ENCODE assay signal across 9 cellular contexts in genomic region chr12:29309320-29309902, GRCh38.
DNase-seq lines count a peak whose midpoint lies in the region; ATAC-seq and TF ChIP-seq lines count a peak whose summit lies in the region.
"Had no signal": no experiment of that assay in that cellular context is flagged by ENCODE, and none has a peak within 500 bp of the region (broad histone marks: within the 10 kb centered on the region; RNA-seq: fewer than 3 reads in every experiment).

No MANE protein-coding gene starts in this region.

- no peak overlapping the region for H4K91ac ChIP-seq in neuronal stem cell (ENCODE audit: low read depth, low read length, poor library complexity)

- CTCF ChIA-PET in Panc1 (lab: Charles Lee), result no interaction called here

- in situ Hi-C loops in Panc1 (cut with HindIII; ENCODE audit: low pct_unique_long_range_greater_than_20kb, low sequenced_read_pairs), result no loop called here

- no peaks in the 10 kb centered on the region for H3K79me1 ChIP-seq in neuronal stem cell (ENCODE audit: low read depth, low read length)

- no peak overlapping the region for H3K9ac ChIP-seq in neuronal stem cell (ENCODE audit: low read depth, low read length, poor library complexity)

- TF ChIP-seq CTCF in left ventricle myocardium inferior (IDR thresholded peaks at IDR 0.05; ENCODE audit: borderline replicate concordance), result peak; percentile 50
- peak; percentile 57 for TF ChIP-seq CTCF in Panc1 (IDR thresholded peaks at IDR 0.05)
- peak; percentile 50 for TF ChIP-seq CTCF in fibroblast of mammary gland (conservative IDR thresholded peaks at IDR 0.05; ENCODE audit: control insufficient read depth, insufficient read depth, low read depth, low read length)
- peak in 1 of 3 experiments; percentile 5 for TF ChIP-seq CTCF in ascending aorta (IDR thresholded peaks at IDR 0.05)

- no peak overlapping the region for H2BK120ac ChIP-seq in neuronal stem cell (ENCODE audit: low read depth, low read length)

- no peaks in the 10 kb centered on the region for H3K9me3 ChIP-seq in left ventricle myocardium inferior (replicated peaks)
- H3K9me3 ChIP-seq in Panc1 (ENCODE audit: control insufficient read depth, insufficient read depth, low read depth, low read length), result no peaks in the 10 kb centered on the region
- no peaks in the 10 kb centered on the region for H3K9me3 ChIP-seq in ascending aorta
- H3K9me3 ChIP-seq in neuronal stem cell (replicated peaks in 1 of 2; ENCODE audit: control insufficient read depth in 2 of 2, insufficient read depth in 1 of 2, low read depth in 1 of 2, low read length in 2 of 2), result no peaks in the 10 kb centered on the region

- no TSS peak for BruUV-seq in Panc1 (replicated peaks; lab: Mats Ljungman, UMichigan)

- no peak overlapping the region for H3K14ac ChIP-seq in neuronal stem cell (ENCODE audit: low read length)

- H2BK15ac ChIP-seq in neuronal stem cell (ENCODE audit: low read length), result no peak overlapping the region

- H3K4me2 ChIP-seq in neuronal stem cell (ENCODE audit: insufficient read depth, low read length, poor library complexity, severe bottlenecking), result no peak overlapping the region

- no peak overlapping the region for H4K8ac ChIP-seq in neuronal stem cell (ENCODE audit: low read depth, low read length)

- no peak overlapping the region for H2AK5ac ChIP-seq in neuronal stem cell (ENCODE audit: low read depth, low read length)

- DNase-seq in left ventricle myocardium inferior (no peak), left ventricle myocardium superior (no peak), Panc1 (ENCODE audit: low read depth, low spot score) (no peak), fibroblast of mammary gland (ENCODE audit: low read depth) (peak; percentile 49), ascending aorta (ENCODE audit: low spot score in 2 of 2) (no peak), neuronal stem cell (ENCODE audit: low spot score) (no peak), GF-D8 (lab: John Stamatoyannopoulos, UW) (no peak)
- DNase-seq: activated T-cell treated with anti-CD3 and anti-CD28 coated beads, Interleukin-2, amount 50 U/mL, for 1 hour had no signal

- no peak overlapping the region for H3K4me3 ChIP-seq in left ventricle myocardium inferior
- no peak overlapping the region for H3K4me3 ChIP-seq in Panc1 (ENCODE audit: low read depth in 2 of 2, low read length in 2 of 2)
- no peak overlapping the region for H3K4me3 ChIP-seq in fibroblast of mammary gland (ENCODE audit: control insufficient read depth, low read depth, low read length)
- H3K4me3 ChIP-seq in ascending aorta, result no peak overlapping the region
- H3K4me3 ChIP-seq in neuronal stem cell (ENCODE audit: low read length in 2 of 2), result no peak overlapping the region

- no peaks in the 10 kb centered on the region for H3K27me3 ChIP-seq in left ventricle myocardium inferior (ENCODE audit: low read depth)
- H3K27me3 ChIP-seq in Panc1 (ENCODE audit: control insufficient read depth, insufficient read depth, low read length), result no peaks in the 10 kb centered on the region
- H3K27me3 ChIP-seq in ascending aorta, result no peaks in the 10 kb centered on the region
- H3K27me3 ChIP-seq in neuronal stem cell (ENCODE audit: control insufficient read depth in 3 of 3, insufficient read depth in 3 of 3, low read depth in 1 of 3, low read length in 3 of 3), result no peaks in the 10 kb centered on the region

- H2AFZ ChIP-seq in neuronal stem cell (ENCODE audit: low read length), result no peak overlapping the region

- ATAC-seq in left ventricle myocardium superior (no peak), Panc1 (no peak), GM21528 (IDR thresholded peaks at IDR 0.05; ENCODE audit: low FRiP score, unreplicated experiment) (no peak)

- H3K4ac ChIP-seq in neuronal stem cell (ENCODE audit: low read length), result no peak overlapping the region

- WGBS in neuronal stem cell (ENCODE audit: extremely low coverage in 2 of 2, insufficient read length in 2 of 2, insufficient replicate concordance in 1 of 2), 2 donors, result no CpG with 5 or more reads among the region's 4 CpGs

- no peak overlapping the region for H3K18ac ChIP-seq in neuronal stem cell (ENCODE audit: low read length)

- POLR2A ChIA-PET in Panc1 (lab: Charles Lee), result no interaction called here

- H2BK5ac ChIP-seq in neuronal stem cell (ENCODE audit: low read length), result no peak overlapping the region

- H2BK12ac ChIP-seq in neuronal stem cell (ENCODE audit: low read length), result no peak overlapping the region

- peaks cover 13% of the 10 kb centered on the region for H3K4me1 ChIP-seq in left ventricle myocardium inferior
- H3K4me1 ChIP-seq in Panc1 (ENCODE audit: control insufficient read depth, insufficient read depth, low read length), result no peaks in the 10 kb centered on the region
- no peaks in the 10 kb centered on the region for H3K4me1 ChIP-seq in ascending aorta
- H3K4me1 ChIP-seq in neuronal stem cell (ENCODE audit: control insufficient read depth in 2 of 2, insufficient read depth in 1 of 2, low read depth in 1 of 2, low read length in 2 of 2), result no peaks in the 10 kb centered on the region

- H3K36me3 ChIP-seq in left ventricle myocardium inferior (peaks cover 5% of the 10 kb centered on the region), Panc1 (ENCODE audit: control insufficient read depth, insufficient read depth, low read length) (no peaks in the 10 kb centered on the region), ascending aorta (no peaks in the 10 kb centered on the region), neuronal stem cell (replicated peaks in 1 of 2; ENCODE audit: control insufficient read depth in 2 of 2, insufficient read depth in 2 of 2, low read length in 2 of 2) (no peaks in the 10 kb centered on the region)

- H3K27ac ChIP-seq in left ventricle myocardium inferior (replicated peaks), result no peak overlapping the region
- no peak overlapping the region for H3K27ac ChIP-seq in Panc1 (ENCODE audit: low read length)
- no peak overlapping the region for H3K27ac ChIP-seq in ascending aorta
- no peak overlapping the region for H3K27ac ChIP-seq in neuronal stem cell (replicated peaks; ENCODE audit: low read length)

- H3K23ac ChIP-seq in neuronal stem cell (ENCODE audit: low read depth, low read length, poor library complexity), result no peak overlapping the region

- intact Hi-C loops in left ventricle myocardium inferior (cut with micrococcal nuclease) (no loop called here), left ventricle myocardium superior (cut with micrococcal nuclease) (no loop called here), Panc1 (cut with micrococcal nuclease; ENCODE audit: unreplicated experiment) (loop anchor here (5.0 kb wide), 1 partner anchor 208 kb away; no protein-coding TSS in a partner anchor), ascending aorta (cut with DNase I) (no loop called here)
